Comparison of ENCODE assay signal across 16 cellular contexts in genomic region chr17:35714988-35715387, GRCh38. TPM values are rescaled to one million over a fixed set of nuclear protein-coding genes. Genes with fewer than 3 reads are reported as not detected.
DNase-seq lines count a peak whose midpoint lies in the region; ATAC-seq and TF ChIP-seq lines count a peak whose summit lies in the region.
"Had no signal": no experiment of that assay in that cellular context is flagged by ENCODE, and none has a peak within 500 bp of the region (broad histone marks: within the 10 kb centered on the region; RNA-seq: fewer than 3 reads in every experiment).

No MANE protein-coding gene starts in this region.

- H3K4me3 Mint-ChIP-seq in natural killer cell treated with Interleukin-12 subunit alpha and Interleukin-12 subunit beta and Interleukin-15 and Interleukin-18, amount 100 ng/mL, for 72 hours: no peak overlapping the region
- H3K4me3 Mint-ChIP-seq in HFFc6: no peak overlapping the region
- H3K4me3 Mint-ChIP-seq: B cell; CD4-positive, alpha-beta T cell had no signal

- TF ChIP-seq POLR2A in gastroesophageal sphincter (IDR thresholded peaks at IDR 0.05) (no peak), gastrocnemius medialis (IDR thresholded peaks at IDR 0.05) (no peak)

- WGBS in gastroesophageal sphincter (ENCODE audit: low coverage in 1 of 2), 2 donors: 53 to 74% methylated on average over 2 of the region's 2 CpGs

- H3K4me1 ChIP-seq in left ventricle myocardium inferior: peaks cover 73% of the 10 kb centered on the region
- peaks cover 6 to 71% (median 46%) of the 10 kb centered on the region in 3 donors for H3K4me1 ChIP-seq in gastroesophageal sphincter
- H3K4me1 ChIP-seq in gastrocnemius medialis: peaks cover 60 to 61% of the 10 kb centered on the region in 2 donors

- H3K27ac ChIP-seq in left ventricle myocardium inferior (replicated peaks): peak overlapping the region; percentile 90
- H3K27ac ChIP-seq in WERI-Rb-1: peak overlapping the region; percentile 5; the same call in 1 of the 2 replicates
- H3K27ac ChIP-seq in gastroesophageal sphincter: peak overlapping the region; percentile 21 to 93 (median 78)
- H3K27ac ChIP-seq in gastrocnemius medialis: peak overlapping the region; percentile 75 to 87 (median 84)
- H3K27ac ChIP-seq: GM23248 had no signal

- in situ Hi-C loops in gastrocnemius medialis (cut with MboI; ENCODE audit: low sequenced_read_pairs in 4 of 4): no loop called here

- H3K4me3 ChIP-seq in left ventricle myocardium inferior (no peak overlapping the region), WERI-Rb-1 (ENCODE audit: low read depth, low read length) (no peak overlapping the region), gastroesophageal sphincter (no peak overlapping the region), gastrocnemius medialis (no peak overlapping the region)
- H3K4me3 ChIP-seq: GM23248 had no signal

- TF ChIP-seq CTCF in left ventricle myocardium inferior (IDR thresholded peaks at IDR 0.05; ENCODE audit: borderline replicate concordance) (no peak), WERI-Rb-1 (IDR thresholded peaks at IDR 0.05; ENCODE audit: low read depth, low read length) (no peak), gastroesophageal sphincter (IDR thresholded peaks at IDR 0.05) (no peak), gastrocnemius medialis (IDR thresholded peaks at IDR 0.05 in 4 of 5, conservative IDR thresholded peaks at IDR 0.05 in 1 of 5) (no peak), HFFc6 (IDR thresholded peaks at IDR 0.05) (no peak)

- intact Hi-C loops in left ventricle myocardium inferior (cut with micrococcal nuclease) (no loop called here), cardiac septum (cut with DNase I) (no loop called here), gastrocnemius medialis (cut with DNase I; ENCODE audit: low total_unique reads) (no loop called here)

- H3K9me3 ChIP-seq in left ventricle myocardium inferior (replicated peaks): no peaks in the 10 kb centered on the region
- no peaks in the 10 kb centered on the region for H3K9me3 ChIP-seq in WERI-Rb-1 (ENCODE audit: severe bottlenecking)
- no peaks in the 10 kb centered on the region for H3K9me3 ChIP-seq in gastroesophageal sphincter
- H3K9me3 ChIP-seq in gastrocnemius medialis: no peaks in the 10 kb centered on the region

- no peak for TF ChIP-seq EP300 in gastroesophageal sphincter (IDR thresholded peaks at IDR 0.05)

- DNase-seq in left ventricle myocardium inferior: no peak
- DNase-seq in cardiac septum (ENCODE audit: low spot score): no peak
- no peak for DNase-seq in WERI-Rb-1
- no peak for DNase-seq in gastrocnemius medialis
- DNase-seq in natural killer cell treated with Interleukin-12 subunit alpha and Interleukin-12 subunit beta and Interleukin-15 and Interleukin-18, amount 100 ng/mL, for 72 hours (ENCODE audit: low spot score): no peak
- DNase-seq in HFFc6: no peak
- DNase-seq: C1 segment of cervical spinal cord; Calu3; CD4-positive, alpha-beta T cell; DMS 273 treated with DMSO at 0.1 percent for 48 hours; GM23248 had no signal

- H3K27me3 Mint-ChIP-seq in natural killer cell treated with Interleukin-12 subunit alpha and Interleukin-12 subunit beta and Interleukin-15 and Interleukin-18, amount 100 ng/mL, for 72 hours: no peaks in the 10 kb centered on the region
- H3K27me3 Mint-ChIP-seq in HFFc6 (ENCODE audit: insufficient read depth): no peaks in the 10 kb centered on the region
- H3K27me3 Mint-ChIP-seq: B cell; CD4-positive, alpha-beta T cell had no signal

- H3K36me3 ChIP-seq in left ventricle myocardium inferior: peaks cover 35% of the 10 kb centered on the region
- peaks cover 31% of the 10 kb centered on the region for H3K36me3 ChIP-seq in WERI-Rb-1
- H3K36me3 ChIP-seq in gastroesophageal sphincter: peaks cover 4 to 68% of the 10 kb centered on the region in 2 donors
- peaks cover 0 to 12% of the 10 kb centered on the region in 2 donors for H3K36me3 ChIP-seq in gastrocnemius medialis

- ATAC-seq in gastroesophageal sphincter (no peak), gastrocnemius medialis (no peak), GM19455 (IDR thresholded peaks at IDR 0.05; ENCODE audit: unreplicated experiment) (no peak)
- no peak for ATAC-seq in natural killer cell treated with Interleukin-12 subunit alpha and Interleukin-12 subunit beta and Interleukin-15 and Interleukin-18, amount 100 ng/mL, for 72 hours

- no peak overlapping the region for H3K27ac Mint-ChIP-seq in natural killer cell treated with Interleukin-12 subunit alpha and Interleukin-12 subunit beta and Interleukin-15 and Interleukin-18, amount 100 ng/mL, for 72 hours
- H3K27ac Mint-ChIP-seq in HFFc6: no peak overlapping the region
- H3K27ac Mint-ChIP-seq: B cell; CD4-positive, alpha-beta T cell had no signal

- peaks cover 0 to 2% of the 10 kb centered on the region in 2 donors for H3K4me1 Mint-ChIP-seq in natural killer cell treated with Interleukin-12 subunit alpha and Interleukin-12 subunit beta and Interleukin-15 and Interleukin-18, amount 100 ng/mL, for 72 hours (ENCODE audit: low read depth in 2 of 2)
- peaks cover 10% of the 10 kb centered on the region for H3K4me1 Mint-ChIP-seq in HFFc6 (ENCODE audit: low read depth)
- H3K4me1 Mint-ChIP-seq: B cell had no signal

- no peaks in the 10 kb centered on the region for H3K9me3 Mint-ChIP-seq in natural killer cell treated with Interleukin-12 subunit alpha and Interleukin-12 subunit beta and Interleukin-15 and Interleukin-18, amount 100 ng/mL, for 72 hours
- H3K9me3 Mint-ChIP-seq in HFFc6: no peaks in the 10 kb centered on the region
- H3K9me3 Mint-ChIP-seq: CD4-positive, alpha-beta T cell had no signal

- no peaks in the 10 kb centered on the region for H3K27me3 ChIP-seq in left ventricle myocardium inferior (ENCODE audit: low read depth)
- no peaks in the 10 kb centered on the region for H3K27me3 ChIP-seq in WERI-Rb-1 (ENCODE audit: insufficient read depth, low read depth, severe bottlenecking)
- H3K27me3 ChIP-seq in gastroesophageal sphincter: no peaks in the 10 kb centered on the region
- H3K27me3 ChIP-seq in gastrocnemius medialis: no peaks in the 10 kb centered on the region

- peaks cover 19% of the 10 kb centered on the region for H3K36me3 Mint-ChIP-seq in natural killer cell treated with Interleukin-12 subunit alpha and Interleukin-12 subunit beta and Interleukin-15 and Interleukin-18, amount 100 ng/mL, for 72 hours
- H3K36me3 Mint-ChIP-seq in HFFc6 (ENCODE audit: low read depth): peaks cover 10% of the 10 kb centered on the region

RNA-seq across cellular contexts. Expression of gene RASL10B, which starts 16.5 kb away (rescaled TPM):
- total RNA-seq in left ventricle myocardium inferior: 18.4 TPM
- total RNA-seq in cardiac septum: 22.0 TPM
- total RNA-seq in gastroesophageal sphincter: 10 to 100 TPM in 3 of 4 donors, 1 to 10 TPM in 1; 4.2 to 25.9 (median 15.4) TPM
- 10 to 100 TPM in 2 of 4 donors, 1 to 10 TPM in 2; 4.7 to 13.8 (median 10.0) TPM for total RNA-seq in gastrocnemius medialis
- total RNA-seq in natural killer cell treated with Interleukin-12 subunit alpha and Interleukin-12 subunit beta and Interleukin-15 and Interleukin-18, amount 100 ng/mL, for 72 hours: under 1 TPM in 1 of 2 donors, not detected in 1; 0.14 TPM
- 1 to 10 TPM; 1.7 to 5.0 (median 1.8) TPM for total RNA-seq in HFFc6 (2021; fragmentation: NEBNext Ultra II Directional; extraction: Animal tissue kit (Norgen Biotek cat#: 25700))
- total RNA-seq: B cell had no signal

RNA-seq across cellular contexts. Expression of gene GAS2L2, which starts 38.1 kb away (rescaled TPM):
- total RNA-seq in left ventricle myocardium inferior: 0.08 TPM
- total RNA-seq in cardiac septum: 0.08 TPM
- total RNA-seq in gastroesophageal sphincter: 1 to 10 TPM in 1 of 4 donors, not detected in 3; 1.5 TPM
- total RNA-seq in gastrocnemius medialis: under 1 TPM in 2 of 4 donors, not detected in 2; 0.15 to 0.75 TPM
- total RNA-seq in natural killer cell treated with Interleukin-12 subunit alpha and Interleukin-12 subunit beta and Interleukin-15 and Interleukin-18, amount 100 ng/mL, for 72 hours: not detected
- not detected for total RNA-seq in HFFc6 (2021; fragmentation: NEBNext Ultra II Directional; extraction: Animal tissue kit (Norgen Biotek cat#: 25700))
- total RNA-seq: Calu3, Daoy, GM23248 had no signal

RNA-seq across cellular contexts. Expression of gene C17orf50, which starts 45.7 kb away (rescaled TPM):
- total RNA-seq in left ventricle myocardium inferior: not detected
- not detected for total RNA-seq in cardiac septum
- not detected for total RNA-seq in gastroesophageal sphincter
- total RNA-seq in gastrocnemius medialis: not detected
- total RNA-seq in natural killer cell treated with Interleukin-12 subunit alpha and Interleukin-12 subunit beta and Interleukin-15 and Interleukin-18, amount 100 ng/mL, for 72 hours: not detected
- not detected for total RNA-seq in HFFc6 (2021; fragmentation: NEBNext Ultra II Directional; extraction: Animal tissue kit (Norgen Biotek cat#: 25700))
- total RNA-seq: B cell; Calu3; CD4-positive, alpha-beta T cell; Daoy; GM23248; HT1080 had no signal

Comparison
In these comparisons a context has a peak if more than half of its experiments do, and no peak if none do; other contexts are left out.
1. H3K27ac ChIP-seq: peak in every context shown above with its lines; median percentile 90 in left ventricle myocardium inferior; 84 in gastrocnemius medialis; 78 in gastroesophageal sphincter; 5 in WERI-Rb-1.